ENCODE assay signal across 20 cellular contexts in genomic region chr17:74408830-74409229, GRCh38. TPM values are rescaled to one million over a fixed set of nuclear protein-coding genes. Genes with fewer than 3 reads are reported as not detected.
A peak's percentile ranks its signal among the peaks of the same experiment; 100 is the strongest.
DNase-seq lines count a peak whose midpoint lies in the region; ATAC-seq and TF ChIP-seq lines count a peak whose summit lies in the region.
"Had no signal": no experiment of that assay in that cellular context is flagged by ENCODE, and none has a peak within 500 bp of the region (broad histone marks: within the 10 kb centered on the region; RNA-seq: fewer than 3 reads in every experiment).

No MANE protein-coding gene starts in this region.

- H3K4me1 Mint-ChIP-seq in activated naive CD4-positive, alpha-beta T cell treated with anti-CD3 and anti-CD28 coated beads, Interleukin-2, amount 10 ng/mL, durations not matched to agents 7 days and 5 days, result no peaks in the 10 kb centered on the region
- H3K4me1 Mint-ChIP-seq: nephron had no signal

- no peak for ATAC-seq in GM21619 (IDR thresholded peaks at IDR 0.05; ENCODE audit: unreplicated experiment)
- ATAC-seq: foreskin keratinocyte, T-cell had no signal

- CTCF ChIA-PET in activated naive CD4-positive, alpha-beta T cell treated with anti-CD3 and anti-CD28 coated beads, Interleukin-2, amount 10 ng/mL, durations not matched to agents 7 days and 5 days (lab: Charles Lee), result interaction anchor here (1.1 kb wide), 1 partner anchor 41 kb away, joined by 5 read pairs; the partner anchor contains the start of gene GPR142

- peaks cover 56% of the 10 kb centered on the region for H3K27me3 Mint-ChIP-seq in activated naive CD4-positive, alpha-beta T cell treated with anti-CD3 and anti-CD28 coated beads, Interleukin-2, amount 10 ng/mL, durations not matched to agents 7 days and 5 days

- DNase-seq in DMS153 (lab: John Stamatoyannopoulos, UW) (peak; percentile 95), NCI-H1417 (lab: John Stamatoyannopoulos, UW) (peak; percentile 59 to 91 (median 68)), NCI-H345 treated with DMSO at 0.1 percent for 48 hours (lab: John Stamatoyannopoulos, UW; ENCODE audit: unreplicated experiment) (peak; percentile 78), cerebellar cortex (ENCODE audit: low spot score) (peak; percentile 86), BE2C (no peak), islet precursor cell (no peak)
- DNase-seq in activated naive CD4-positive, alpha-beta T cell treated with anti-CD3 and anti-CD28 coated beads, Interleukin-2, amount 10 ng/mL, durations not matched to agents 7 days and 5 days, result no peak
- DNase-seq: activated CD4-positive, alpha-beta T cell treated with anti-CD3 and anti-CD28 coated beads, Interleukin-2, amount 50 U/mL, for 1 hour; activated CD8-positive, alpha-beta memory T cell treated with anti-CD3 and anti-CD28 coated beads, Interleukin-2, amount 50 U/mL, for 4 hours; activated effector memory CD4-positive, alpha-beta T cell treated with Interleukin-2 at 50 U/mL for 16 hours; DMS 273 treated with DMSO at 0.1 percent for 48 hours; foreskin keratinocyte; NCI-H2171 treated with DMSO at 0.1 percent for 48 hours; stimulated activated CD8-positive, alpha-beta memory T cell treated with anti-CD3 and anti-CD28 coated beads, Interleukin-4, amount 100 ng/mL, for 48 hours; T-cell had no signal

- H3K27me3 ChIP-seq in BE2C, result no peaks in the 10 kb centered on the region
- H3K27me3 ChIP-seq: cardiac muscle cell had no signal

- no peak overlapping the region for H3K27ac Mint-ChIP-seq in activated naive CD4-positive, alpha-beta T cell treated with anti-CD3 and anti-CD28 coated beads, Interleukin-2, amount 10 ng/mL, durations not matched to agents 7 days and 5 days
- H3K27ac Mint-ChIP-seq: nephron, T-cell had no signal

- no peaks in the 10 kb centered on the region for H3K36me3 ChIP-seq in BE2C
- H3K36me3 ChIP-seq: cardiac muscle cell had no signal

- H3K4me1 ChIP-seq in BE2C, result no peaks in the 10 kb centered on the region
- H3K4me1 ChIP-seq: foreskin keratinocyte had no signal

- no peak for TF ChIP-seq CTCF in BE2C (IDR thresholded peaks at IDR 0.05; ENCODE audit: low read depth, low read length)

- H3K4me3 ChIP-seq in BE2C (ENCODE audit: low read depth, low read length), result no peak overlapping the region
- H3K4me3 ChIP-seq: cardiac muscle cell, dorsolateral prefrontal cortex, psoas muscle had no signal

- no peaks in the 10 kb centered on the region for H3K9me3 Mint-ChIP-seq in activated naive CD4-positive, alpha-beta T cell treated with anti-CD3 and anti-CD28 coated beads, Interleukin-2, amount 10 ng/mL, durations not matched to agents 7 days and 5 days
- H3K9me3 Mint-ChIP-seq: T-cell had no signal

- H3K4me3 Mint-ChIP-seq in activated naive CD4-positive, alpha-beta T cell treated with anti-CD3 and anti-CD28 coated beads, Interleukin-2, amount 10 ng/mL, durations not matched to agents 7 days and 5 days, result no peak overlapping the region
- H3K4me3 Mint-ChIP-seq: nephron, T-cell had no signal

- H3K36me3 Mint-ChIP-seq in activated naive CD4-positive, alpha-beta T cell treated with anti-CD3 and anti-CD28 coated beads, Interleukin-2, amount 10 ng/mL, durations not matched to agents 7 days and 5 days, result no peaks in the 10 kb centered on the region
- H3K36me3 Mint-ChIP-seq: T-cell had no signal

- H3K9me3 ChIP-seq in BE2C, result no peaks in the 10 kb centered on the region
- H3K9me3 ChIP-seq: psoas muscle had no signal

RNA-seq across cellular contexts. Expression of gene GPRC5C, which starts 23.1 kb away (rescaled TPM):
- polyA plus RNA-seq in BE2C (2012; ENCODE audit: insufficient read depth, insufficient read length, low read depth), result 17.4 TPM

RNA-seq across cellular contexts. Expression of gene GPR142, which starts 41.5 kb away (rescaled TPM):
- polyA plus RNA-seq in BE2C (2012; ENCODE audit: insufficient read depth, insufficient read length, low read depth), result not detected
- polyA plus RNA-seq: cardiac muscle cell, foreskin keratinocyte, psoas muscle had no signal

RNA-seq across cellular contexts. Expression of gene BTBD17, which starts 47.2 kb away (rescaled TPM):
- polyA plus RNA-seq in BE2C (2012; ENCODE audit: insufficient read depth, insufficient read length, low read depth), result 1.0 TPM
- polyA plus RNA-seq: foreskin keratinocyte, psoas muscle had no signal

RNA-seq across cellular contexts. Expression of gene CD300A, which starts 57.6 kb away (rescaled TPM):
- not detected for polyA plus RNA-seq in BE2C (2012; ENCODE audit: insufficient read depth, insufficient read length, low read depth)
- polyA plus RNA-seq: foreskin keratinocyte had no signal

Comparison
In these comparisons a context has a peak if more than half of its experiments do, and no peak if none do; other contexts are left out.
1. DNase-seq: peak in DMS153 (single experiment), NCI-H1417 (3 of 3), NCI-H345 treated with DMSO at 0.1 percent for 48 hours (single experiment) and cerebellar cortex (single experiment); none in BE2C (single experiment), activated naive CD4-positive, alpha-beta T cell treated with anti-CD3 and anti-CD28 coated beads, Interleukin-2, amount 10 ng/mL, durations not matched to agents 7 days and 5 days (single experiment) and islet precursor cell (single experiment).